ENCODE assay signal across 8 cellular contexts in the genomic region with DNA sequence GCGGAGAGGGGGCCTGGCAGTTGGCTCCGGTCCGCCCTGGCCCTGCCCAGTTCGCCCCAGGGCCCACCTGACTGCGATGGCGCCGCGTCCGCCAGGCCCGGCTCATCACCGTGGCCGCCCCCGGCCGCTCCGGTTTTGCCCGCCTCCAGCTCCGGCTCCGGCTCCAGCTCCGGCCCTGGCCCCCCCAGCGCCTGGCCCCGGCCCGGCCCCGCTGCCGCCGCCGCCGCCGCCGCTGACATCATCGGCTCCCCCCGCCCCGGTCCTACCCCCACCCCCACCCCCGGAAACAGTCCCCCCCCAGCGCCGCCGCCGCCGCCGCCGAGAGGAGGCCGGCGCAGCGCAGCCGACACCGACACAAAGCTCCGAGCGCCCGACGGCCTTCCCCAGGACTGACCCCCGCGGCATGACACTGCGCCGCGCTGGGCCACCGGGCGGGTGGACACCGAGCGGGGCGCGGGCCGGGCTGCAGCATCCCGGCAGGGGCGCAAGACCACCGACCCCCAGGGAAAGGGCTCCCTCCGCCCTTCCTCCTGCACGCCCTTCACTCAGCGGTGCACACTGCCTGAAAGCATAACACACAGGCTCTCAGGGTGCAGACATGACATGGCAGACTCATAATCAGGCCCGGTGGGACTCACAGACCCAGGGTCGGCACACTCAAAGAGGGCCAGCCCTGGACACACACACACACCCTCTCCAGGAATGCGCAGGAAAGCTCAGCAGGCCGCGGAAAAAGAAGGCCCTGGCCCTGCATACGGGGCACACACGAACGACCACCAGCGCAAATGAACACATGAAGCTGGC. TPM values are rescaled to one million over a fixed set of nuclear protein-coding genes. Genes with fewer than 3 reads are reported as not detected.
DNase-seq lines count a peak whose midpoint lies in the region; ATAC-seq and TF ChIP-seq lines count a peak whose summit lies in the region.

TSS of gene ZBTB4 (minus strand) at position 243 of the 804 bp plus-strand sequence. CDS start 12,830 bp downstream, outside the sequence.

- H3K27ac ChIP-seq in mesodermal cell (ENCODE audit: low read depth, low read length, severe bottlenecking) = peak within 1 kb of the TSS; percentile 89

- no peak for ATAC-seq in HG03432 (IDR thresholded peaks at IDR 0.05; ENCODE audit: unreplicated experiment)
- ATAC-seq in HG03135 (IDR thresholded peaks at IDR 0.05; ENCODE audit: unreplicated experiment) = no peak

- DNase-seq in GM06990 (ENCODE audit: extremely low read depth, insufficient read length) = peak; percentile 62
- DNase-seq in NCI-H1105 treated with DMSO at 0.1 percent for 48 hours (lab: John Stamatoyannopoulos, UW) = peak; percentile 39
- peak; percentile 62 for DNase-seq in activated T-cell treated with anti-CD3 and anti-CD28 coated beads for 1 hour (ENCODE audit: low read depth)
- DNase-seq in epidermal melanocyte (ENCODE audit: insufficient read length, low spot score) = peak; percentile 61
- peak; percentile 69 for DNase-seq in stimulated activated CD8-positive, alpha-beta memory T cell treated with anti-CD3 and anti-CD28 coated beads, Interleukin-4, amount 100 ng/mL, for 48 hours

- WGBS in mesodermal cell (ENCODE audit: insufficient coverage in 2 of 2), 2 experiments = 2% methylated on average over 42 to 46 of the region's 76 CpGs

- H3K36me3 ChIP-seq in GM06990 (ENCODE audit: control insufficient read depth, insufficient read depth, low read length) (no peaks in the 10 kb centered on the region), mesodermal cell (ENCODE audit: control insufficient read depth, insufficient read depth, low read length) (no peaks in the 10 kb centered on the region)

- H3K4me3 ChIP-seq in GM06990 (replicated peaks; ENCODE audit: low read depth, low read length) (peak within 1 kb of the TSS; percentile 81), mesodermal cell (ENCODE audit: extremely low read depth, insufficient read depth, low read length, poor library complexity, severe bottlenecking) (peak within 1 kb of the TSS; percentile 72)

- H3K27me3 ChIP-seq in GM06990 (replicated peaks; ENCODE audit: control insufficient read depth, insufficient read depth, low read length) = no peaks in the 10 kb centered on the region

- TF ChIP-seq CTCF in GM06990 (IDR thresholded peaks at IDR 0.05; ENCODE audit: insufficient read depth, low read length, poor library complexity, severe bottlenecking) = no peak

- H3K4me1 ChIP-seq in mesodermal cell (ENCODE audit: control insufficient read depth, insufficient read depth, low read length, poor library complexity, severe bottlenecking) = peaks cover 40% of the 10 kb centered on the region

- no peaks in the 10 kb centered on the region for H3K9me3 ChIP-seq in mesodermal cell (ENCODE audit: control insufficient read depth, low read length)

RNA-seq across cellular contexts. Expression of gene ZBTB4, which starts in this region (rescaled TPM):
- 19.3 TPM for polyA plus RNA-seq in mesodermal cell (2013, experiment 1 of 2)
- polyA plus RNA-seq in mesodermal cell (2013, experiment 2 of 2) = 17.7 TPM
